ENCODE assay signal across 9 cellular contexts in the genomic region with DNA sequence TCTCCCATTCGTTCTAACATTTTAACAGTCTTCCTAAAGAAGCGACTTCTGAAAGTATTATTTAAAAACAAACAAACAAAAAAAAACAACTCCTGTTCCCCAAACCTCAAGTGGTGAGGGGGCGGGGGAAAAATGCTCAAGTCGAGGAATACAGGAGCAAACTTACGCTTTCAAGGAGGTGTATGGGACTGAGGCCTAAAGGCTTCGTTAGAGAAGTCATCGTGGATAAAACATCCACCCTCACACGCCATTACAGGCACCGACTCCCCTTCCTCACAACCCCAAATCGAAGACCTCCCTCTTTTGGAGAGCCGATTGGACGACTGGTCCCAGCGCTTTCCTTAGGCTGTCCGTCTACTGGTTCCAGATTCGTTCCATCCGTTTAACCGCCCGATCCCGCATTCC. TPM values are rescaled to one million over a fixed set of nuclear protein-coding genes. Genes with fewer than 3 reads are reported as not detected.
DNase-seq lines count a peak whose midpoint lies in the region; ATAC-seq and TF ChIP-seq lines count a peak whose summit lies in the region.
"Had no signal": no experiment of that assay in that cellular context is flagged by ENCODE, and none has a peak within 500 bp of the region (broad histone marks: within the 10 kb centered on the region; RNA-seq: fewer than 3 reads in every experiment).

No MANE protein-coding gene starts in this region.

- peak overlapping the region; percentile 80 for H2AFZ ChIP-seq in MM.1S (ENCODE audit: low read length)

- TF ChIP-seq CTCF in C4-2B (conservative IDR thresholded peaks at IDR 0.05) (no peak), MM.1S (IDR thresholded peaks at IDR 0.05; ENCODE audit: low read length) (no peak), epithelial cell of esophagus (IDR thresholded peaks at IDR 0.05; ENCODE audit: insufficient read depth, low read depth, low read length, missing control alignments) (no peak), ovary (IDR thresholded peaks at IDR 0.05) (no peak)

- H3K9me3 ChIP-seq in MM.1S (replicated peaks; ENCODE audit: insufficient read depth, low read length) = no peaks in the 10 kb centered on the region
- no peaks in the 10 kb centered on the region for H3K9me3 ChIP-seq in ovary

- H3K4me1 ChIP-seq in MM.1S (ENCODE audit: low read length) = peaks cover 33% of the 10 kb centered on the region
- H3K4me1 ChIP-seq in ovary (ENCODE audit: insufficient read depth) = peaks cover 6% of the 10 kb centered on the region

- H3K79me2 ChIP-seq in MM.1S (ENCODE audit: low read length) = peaks cover 86% of the 10 kb centered on the region

- H3K4me3 ChIP-seq in MM.1S (ENCODE audit: low read length) (peak overlapping the region; percentile 99), epithelial cell of esophagus (ENCODE audit: low read length) (peak overlapping the region; percentile 98), ovary (peak overlapping the region; percentile 65)

- peaks cover 68% of the 10 kb centered on the region for H3K4me1 Mint-ChIP-seq in stimulated activated naive CD8-positive, alpha-beta T cell treated with anti-CD3 and anti-CD28 coated beads, Interleukin-15, amount 100 ng/mL, for 72 hours

- intact Hi-C loops in ovary (cut with DNase I) = loop anchor here in 1 of 4 donors (1.0 kb wide), 1 partner anchor 46 kb away; a partner anchor contains a TSS

- H3K27ac Mint-ChIP-seq in stimulated activated naive CD8-positive, alpha-beta T cell treated with anti-CD3 and anti-CD28 coated beads, Interleukin-15, amount 100 ng/mL, for 72 hours = no peak overlapping the region

- no peaks in the 10 kb centered on the region for H3K9me2 ChIP-seq in MM.1S (replicated peaks; ENCODE audit: insufficient read depth, low read length)

- H3K4me2 ChIP-seq in MM.1S (ENCODE audit: low read depth, low read length) = peak overlapping the region; percentile 74

- TF ChIP-seq POLR2A in ovary (IDR thresholded peaks at IDR 0.05) = peak; percentile 66

- DNase-seq in MM.1S = no peak
- no peak for DNase-seq in epithelial cell of esophagus (ENCODE audit: low read depth)
- DNase-seq in ovary = no peak
- DNase-seq in T1000 (lab: John Stamatoyannopoulos, UW) = no peak
- DNase-seq in glomerular visceral epithelial cell (ENCODE audit: extremely low spot score) = no peak
- no peak for DNase-seq in stimulated activated naive CD8-positive, alpha-beta T cell treated with anti-CD3 and anti-CD28 coated beads, Interleukin-15, amount 100 ng/mL, for 72 hours

- H3K36me3 ChIP-seq in MM.1S (replicated peaks; ENCODE audit: insufficient read depth, low read length) (peaks cover 18% of the 10 kb centered on the region), ovary (no peaks in the 10 kb centered on the region)

- peak overlapping the region; percentile 95 for H3K27ac ChIP-seq in C4-2B
- H3K27ac ChIP-seq in MM.1S (ENCODE audit: low read length) = peak overlapping the region; percentile 84
- H3K27ac ChIP-seq in ovary = peak overlapping the region; percentile 26 to 96

- WGBS in ovary, 3 donors = 0% methylated on average over 19 of the region's 19 CpGs

- no peaks in the 10 kb centered on the region for H3K9me3 Mint-ChIP-seq in stimulated activated naive CD8-positive, alpha-beta T cell treated with anti-CD3 and anti-CD28 coated beads, Interleukin-15, amount 100 ng/mL, for 72 hours
- H3K9me3 Mint-ChIP-seq: activated T-cell treated with anti-CD3 and anti-CD28 coated beads, Interleukin-2, amount 50 U/mL, for 4 hours had no signal

- TF ChIP-seq EP300 in ovary (IDR thresholded peaks at IDR 0.05) = no peak

- H3F3A ChIP-seq in MM.1S (ENCODE audit: insufficient read depth, low read length) = peaks cover 40% of the 10 kb centered on the region

- H3K27me3 ChIP-seq in MM.1S (replicated peaks; ENCODE audit: insufficient read depth, low read length) = no peaks in the 10 kb centered on the region
- no peaks in the 10 kb centered on the region for H3K27me3 ChIP-seq in ovary

- peak overlapping the region; percentile 96 for H3K9ac ChIP-seq in MM.1S (ENCODE audit: low read length)

- ATAC-seq in stimulated activated naive CD8-positive, alpha-beta T cell treated with anti-CD3 and anti-CD28 coated beads, Interleukin-15, amount 100 ng/mL, for 72 hours = no peak
- no peak for ATAC-seq in GM19035 (IDR thresholded peaks at IDR 0.05; ENCODE audit: unreplicated experiment)

- peaks cover 21% of the 10 kb centered on the region for H4K20me1 ChIP-seq in MM.1S (ENCODE audit: insufficient read depth, low read length)

- H3K4me3 Mint-ChIP-seq in stimulated activated naive CD8-positive, alpha-beta T cell treated with anti-CD3 and anti-CD28 coated beads, Interleukin-15, amount 100 ng/mL, for 72 hours = no peak overlapping the region
- H3K4me3 Mint-ChIP-seq: activated T-cell treated with anti-CD3 and anti-CD28 coated beads, Interleukin-2, amount 50 U/mL, for 4 hours had no signal

- H3K27me3 Mint-ChIP-seq in stimulated activated naive CD8-positive, alpha-beta T cell treated with anti-CD3 and anti-CD28 coated beads, Interleukin-15, amount 100 ng/mL, for 72 hours = no peaks in the 10 kb centered on the region

RNA-seq across cellular contexts. Expression of a gene that starts 0.7 kb away (rescaled TPM):
- total RNA-seq in ovary = 100 to 1,000 TPM in 4 of 7 donors, 10 to 100 TPM in 3; 30.3 to 119 (median 103) TPM
- polyA plus RNA-seq in ovary = 10 to 100 TPM; 14.3 to 47.6 TPM

RNA-seq across cellular contexts. Expression of a gene that starts 1.3 kb away (rescaled TPM):
- 1,000 to 10,000 TPM in 5 of 7 donors, 100 to 1,000 TPM in 2; 586 to 2,586 (median 2,385) TPM for total RNA-seq in ovary
- 1,000 to 10,000 TPM; 2,375 to 2,506 TPM for polyA plus RNA-seq in ovary

RNA-seq across cellular contexts. Expression of a gene that starts 21.6 kb away (rescaled TPM):
- under 1 TPM in 5 of 7 donors, not detected in 2; 0.11 to 0.54 (median 0.33) TPM for total RNA-seq in ovary
- under 1 TPM; 0.05 to 0.43 TPM for polyA plus RNA-seq in ovary

RNA-seq across cellular contexts. Expression of a gene that starts 45.7 kb away (rescaled TPM):
- total RNA-seq in ovary = 100 to 1,000 TPM in 4 of 7 donors, 10 to 100 TPM in 3; 41.7 to 117 (median 108) TPM
- 100 to 1,000 TPM in 1 of 2 donors, 10 to 100 TPM in 1; 79.4 to 219 TPM for polyA plus RNA-seq in ovary
